In the genomic region with DNA sequence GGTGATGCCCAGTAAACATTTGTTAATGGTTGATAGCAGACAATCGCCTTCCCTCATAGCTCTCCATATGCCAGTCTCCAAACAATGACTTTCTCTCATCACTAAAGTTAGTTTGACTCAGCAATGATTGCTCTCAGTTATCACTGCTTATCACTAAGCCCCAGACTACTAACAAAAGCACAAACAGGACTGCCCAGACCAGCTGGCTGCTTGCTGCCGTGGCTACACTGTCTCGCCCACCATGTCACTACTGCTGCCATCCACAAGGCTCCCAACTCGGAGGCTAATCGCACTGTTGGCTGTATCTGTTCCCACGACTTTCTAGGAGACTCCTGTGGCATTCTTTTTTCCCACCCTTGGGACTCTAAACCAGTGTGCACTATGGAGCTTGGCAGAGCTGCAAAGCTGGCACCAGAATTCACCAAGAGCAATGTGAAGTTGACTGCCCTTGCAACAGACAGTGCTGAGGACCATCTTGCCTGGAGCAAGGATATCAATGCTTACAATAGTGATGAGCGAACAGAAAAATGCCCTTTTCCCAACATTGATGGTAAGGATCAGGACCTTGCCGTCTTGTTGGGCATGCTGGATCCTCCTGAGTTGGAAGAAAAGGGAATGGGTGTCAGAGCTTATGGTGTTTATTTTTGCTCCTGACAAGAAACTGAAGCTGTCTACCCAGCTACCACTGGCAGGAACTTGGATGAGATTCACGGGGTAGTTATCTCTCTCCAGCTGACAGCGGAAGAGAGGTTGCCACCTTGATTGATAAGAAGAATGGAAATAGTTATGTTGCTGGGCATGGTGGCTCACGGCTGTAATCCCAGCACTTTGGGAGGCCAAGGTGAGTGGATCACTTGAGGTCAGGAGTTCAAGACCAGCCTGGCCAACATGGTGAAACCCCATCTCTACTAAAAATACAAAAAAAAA, we compare ENCODE assay signal across 1 cellular context.
A peak's percentile ranks its signal among the peaks of the same experiment; 100 is the strongest.
TF ChIP-seq lines count a peak whose summit lies in the region.

No MANE protein-coding gene starts in this region.

TF ChIP-seq in K562, 482 proteins besides CTCF, POLR2A, EP300 and RAD21 (continued from another document and continues in another):
- TF ChIP-seq, protein P1, sequence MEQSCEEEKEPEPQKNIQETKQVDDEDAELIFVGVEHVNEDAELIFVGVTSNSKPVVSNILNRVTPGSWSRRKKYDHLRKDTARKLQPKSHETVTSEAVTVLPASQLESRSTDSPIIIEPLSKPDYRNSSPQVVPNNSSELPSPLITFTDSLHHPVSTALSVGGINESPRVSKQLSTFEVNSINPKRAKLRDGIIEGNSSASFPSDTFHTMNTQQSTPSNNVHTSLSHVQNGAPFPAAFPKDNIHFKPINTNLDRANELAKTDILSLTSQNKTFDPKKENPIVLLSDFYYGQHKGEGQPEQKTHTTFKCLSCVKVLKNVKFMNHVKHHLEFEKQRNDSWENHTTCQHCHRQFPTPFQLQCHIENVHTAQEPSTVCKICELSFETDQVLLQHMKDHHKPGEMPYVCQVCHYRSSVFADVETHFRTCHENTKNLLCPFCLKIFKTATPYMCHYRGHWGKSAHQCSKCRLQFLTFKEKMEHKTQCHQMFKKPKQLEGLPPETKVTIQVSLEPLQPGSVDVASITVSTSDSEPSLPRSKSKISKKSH (CRISPR knock-in tag; IDR thresholded peaks at IDR 0.05), result no peak
- TF ChIP-seq POLR2AphosphoS5 (IDR thresholded peaks at IDR 0.05; ENCODE audit: control insufficient read depth, insufficient read depth, low read depth, low read length) (no peak), ATF1 (CRISPR knock-in tag; IDR thresholded peaks at IDR 0.05) (no peak), ATF1 (tag; IDR thresholded peaks at IDR 0.05) (no peak), PRPF4 (IDR thresholded peaks at IDR 0.05; ENCODE audit: insufficient read depth, low read depth, low read length, poor library complexity, severe bottlenecking) (no peak), MBD2 (IDR thresholded peaks at IDR 0.05; ENCODE audit: borderline replicate concordance, low read depth) (0 out of 2 replicates have a peak, but pooled peaks have one; percentile 23), GATA2 (CRISPR knock-in tag; IDR thresholded peaks at IDR 0.05) (peak; percentile 14; the same call in 1 of the 2 replicates), PML (IDR thresholded peaks at IDR 0.05; ENCODE audit: low read length) (no peak), ZNF124 (CRISPR knock-in tag; IDR thresholded peaks at IDR 0.05) (no peak), ZNF12 (CRISPR knock-in tag; IDR thresholded peaks at IDR 0.05) (no peak), FUS (optimal IDR thresholded peaks at IDR 0.05; ENCODE audit: low read depth, low read length) (no peak), BRD4 (IDR thresholded peaks at IDR 0.05) (no peak), ZNF146 (CRISPR knock-in tag; IDR thresholded peaks at IDR 0.05; ENCODE audit: unreplicated experiment) (no peak), NFE2 (IDR thresholded peaks at IDR 0.05; ENCODE audit: low read depth) (peak; percentile 58; the same call in 1 of the 2 replicates), HDAC6 (IDR thresholded peaks at IDR 0.05; ENCODE audit: low read depth, low read length) (no peak), CBFA2T3 (IDR thresholded peaks at IDR 0.05) (peak; percentile 94), ASH1L (IDR thresholded peaks at IDR 0.05; ENCODE audit: borderline replicate concordance, low read depth, partially characterized antibody) (no peak), DMBX1 (CRISPR knock-in tag; IDR thresholded peaks at IDR 0.05; ENCODE audit: borderline replicate concordance) (no peak), EZH2 (IDR thresholded peaks at IDR 0.05; ENCODE audit: borderline replicate concordance, low read depth, low read length) (no peak), RBM39 (optimal IDR thresholded peaks at IDR 0.05; ENCODE audit: low read depth, low read length) (no peak), ZNF668 (CRISPR knock-in tag; IDR thresholded peaks at IDR 0.05) (no peak), ZNF232 (CRISPR knock-in tag; IDR thresholded peaks at IDR 0.05) (no peak), RBM15 (IDR thresholded peaks at IDR 0.05; ENCODE audit: insufficient read depth, low read length) (no peak), JUND (IDR thresholded peaks at IDR 0.05; ENCODE audit: borderline replicate concordance, low read depth, low read length) (peak; percentile 34; the same call in 1 of the 2 replicates), JUND (tag; IDR thresholded peaks at IDR 0.05; ENCODE audit: borderline replicate concordance, low read depth, low read length) (no peak; the same call in 2 of the 3 replicates), ZFP30 (CRISPR knock-in tag; IDR thresholded peaks at IDR 0.05; ENCODE audit: borderline replicate concordance) (no peak), MYNN (IDR thresholded peaks at IDR 0.05) (0 out of 2 replicates have a peak, but pooled peaks have one; percentile 33), MYNN (CRISPR knock-in tag; IDR thresholded peaks at IDR 0.05) (no peak), NELFE (IDR thresholded peaks at IDR 0.05; ENCODE audit: insufficient read depth, insufficient read length) (no peak), FOXJ2 (tag; IDR thresholded peaks at IDR 0.05) (no peak), ZNF217 (CRISPR knock-in tag; IDR thresholded peaks at IDR 0.05) (no peak), SMARCA4 (IDR thresholded peaks at IDR 0.05) (peak; percentile 68; the same call in 1 of the 2 replicates), MEF2A (IDR thresholded peaks at IDR 0.05; ENCODE audit: control insufficient read depth, low read depth, low read length) (no peak), KDM1A (IDR thresholded peaks at IDR 0.05) (peak; percentile 95 to 96), FOXA1 (IDR thresholded peaks at IDR 0.05; ENCODE audit: borderline replicate concordance) (no peak), TAF7 (tag; IDR thresholded peaks at IDR 0.05) (no peak), ATF7 (IDR thresholded peaks at IDR 0.05) (no peak), PPARD (CRISPR knock-in tag; IDR thresholded peaks at IDR 0.05) (no peak), CREBBP (IDR thresholded peaks at IDR 0.05; ENCODE audit: low read depth, low read length) (no peak), THRAP3 (IDR thresholded peaks at IDR 0.05; ENCODE audit: borderline replicate concordance) (no peak), TAL1 (IDR thresholded peaks at IDR 0.05) (peak; percentile 83), ESRRA (IDR thresholded peaks at IDR 0.05; ENCODE audit: borderline replicate concordance, low read depth) (no peak), TEAD4 (IDR thresholded peaks at IDR 0.05; ENCODE audit: low read length) (peak; percentile 78), TEAD4 (CRISPR knock-in tag; IDR thresholded peaks at IDR 0.05; ENCODE audit: borderline replicate concordance) (no peak), TCF7L2 (IDR thresholded peaks at IDR 0.05; ENCODE audit: low read depth, low read length) (no peak), KLF16 (IDR thresholded peaks at IDR 0.05) (peak; percentile 63; the same call in 1 of the 2 replicates), SETDB1 (IDR thresholded peaks at IDR 0.05; ENCODE audit: low read length) (no peak)
- TF ChIP-seq, protein P2, sequence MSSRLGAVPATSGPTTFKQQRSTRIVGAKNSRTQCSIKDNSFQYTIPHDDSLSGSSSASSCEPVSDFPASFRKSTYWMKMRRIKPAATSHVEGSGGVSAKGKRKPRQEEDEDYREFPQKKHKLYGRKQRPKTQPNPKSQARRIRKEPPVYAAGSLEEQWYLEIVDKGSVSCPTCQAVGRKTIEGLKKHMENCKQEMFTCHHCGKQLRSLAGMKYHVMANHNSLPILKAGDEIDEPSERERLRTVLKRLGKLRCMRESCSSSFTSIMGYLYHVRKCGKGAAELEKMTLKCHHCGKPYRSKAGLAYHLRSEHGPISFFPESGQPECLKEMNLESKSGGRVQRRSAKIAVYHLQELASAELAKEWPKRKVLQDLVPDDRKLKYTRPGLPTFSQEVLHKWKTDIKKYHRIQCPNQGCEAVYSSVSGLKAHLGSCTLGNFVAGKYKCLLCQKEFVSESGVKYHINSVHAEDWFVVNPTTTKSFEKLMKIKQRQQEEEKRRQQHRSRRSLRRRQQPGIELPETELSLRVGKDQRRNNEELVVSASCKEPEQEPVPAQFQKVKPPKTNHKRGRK (tag; IDR thresholded peaks at IDR 0.05), result no peak
- TF ChIP-seq, protein P3, sequence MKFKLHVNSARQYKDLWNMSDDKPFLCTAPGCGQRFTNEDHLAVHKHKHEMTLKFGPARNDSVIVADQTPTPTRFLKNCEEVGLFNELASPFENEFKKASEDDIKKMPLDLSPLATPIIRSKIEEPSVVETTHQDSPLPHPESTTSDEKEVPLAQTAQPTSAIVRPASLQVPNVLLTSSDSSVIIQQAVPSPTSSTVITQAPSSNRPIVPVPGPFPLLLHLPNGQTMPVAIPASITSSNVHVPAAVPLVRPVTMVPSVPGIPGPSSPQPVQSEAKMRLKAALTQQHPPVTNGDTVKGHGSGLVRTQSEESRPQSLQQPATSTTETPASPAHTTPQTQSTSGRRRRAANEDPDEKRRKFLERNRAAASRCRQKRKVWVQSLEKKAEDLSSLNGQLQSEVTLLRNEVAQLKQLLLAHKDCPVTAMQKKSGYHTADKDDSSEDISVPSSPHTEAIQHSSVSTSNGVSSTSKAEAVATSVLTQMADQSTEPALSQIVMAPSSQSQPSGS (CRISPR knock-in tag; IDR thresholded peaks at IDR 0.05), result no peak
- TF ChIP-seq, protein P4, sequence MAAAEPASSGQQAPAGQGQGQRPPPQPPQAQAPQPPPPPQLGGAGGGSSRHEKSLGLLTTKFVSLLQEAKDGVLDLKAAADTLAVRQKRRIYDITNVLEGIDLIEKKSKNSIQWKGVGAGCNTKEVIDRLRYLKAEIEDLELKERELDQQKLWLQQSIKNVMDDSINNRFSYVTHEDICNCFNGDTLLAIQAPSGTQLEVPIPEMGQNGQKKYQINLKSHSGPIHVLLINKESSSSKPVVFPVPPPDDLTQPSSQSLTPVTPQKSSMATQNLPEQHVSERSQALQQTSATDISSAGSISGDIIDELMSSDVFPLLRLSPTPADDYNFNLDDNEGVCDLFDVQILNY (CRISPR knock-in tag; IDR thresholded peaks at IDR 0.05), result no peak
- TF ChIP-seq, protein P5, sequence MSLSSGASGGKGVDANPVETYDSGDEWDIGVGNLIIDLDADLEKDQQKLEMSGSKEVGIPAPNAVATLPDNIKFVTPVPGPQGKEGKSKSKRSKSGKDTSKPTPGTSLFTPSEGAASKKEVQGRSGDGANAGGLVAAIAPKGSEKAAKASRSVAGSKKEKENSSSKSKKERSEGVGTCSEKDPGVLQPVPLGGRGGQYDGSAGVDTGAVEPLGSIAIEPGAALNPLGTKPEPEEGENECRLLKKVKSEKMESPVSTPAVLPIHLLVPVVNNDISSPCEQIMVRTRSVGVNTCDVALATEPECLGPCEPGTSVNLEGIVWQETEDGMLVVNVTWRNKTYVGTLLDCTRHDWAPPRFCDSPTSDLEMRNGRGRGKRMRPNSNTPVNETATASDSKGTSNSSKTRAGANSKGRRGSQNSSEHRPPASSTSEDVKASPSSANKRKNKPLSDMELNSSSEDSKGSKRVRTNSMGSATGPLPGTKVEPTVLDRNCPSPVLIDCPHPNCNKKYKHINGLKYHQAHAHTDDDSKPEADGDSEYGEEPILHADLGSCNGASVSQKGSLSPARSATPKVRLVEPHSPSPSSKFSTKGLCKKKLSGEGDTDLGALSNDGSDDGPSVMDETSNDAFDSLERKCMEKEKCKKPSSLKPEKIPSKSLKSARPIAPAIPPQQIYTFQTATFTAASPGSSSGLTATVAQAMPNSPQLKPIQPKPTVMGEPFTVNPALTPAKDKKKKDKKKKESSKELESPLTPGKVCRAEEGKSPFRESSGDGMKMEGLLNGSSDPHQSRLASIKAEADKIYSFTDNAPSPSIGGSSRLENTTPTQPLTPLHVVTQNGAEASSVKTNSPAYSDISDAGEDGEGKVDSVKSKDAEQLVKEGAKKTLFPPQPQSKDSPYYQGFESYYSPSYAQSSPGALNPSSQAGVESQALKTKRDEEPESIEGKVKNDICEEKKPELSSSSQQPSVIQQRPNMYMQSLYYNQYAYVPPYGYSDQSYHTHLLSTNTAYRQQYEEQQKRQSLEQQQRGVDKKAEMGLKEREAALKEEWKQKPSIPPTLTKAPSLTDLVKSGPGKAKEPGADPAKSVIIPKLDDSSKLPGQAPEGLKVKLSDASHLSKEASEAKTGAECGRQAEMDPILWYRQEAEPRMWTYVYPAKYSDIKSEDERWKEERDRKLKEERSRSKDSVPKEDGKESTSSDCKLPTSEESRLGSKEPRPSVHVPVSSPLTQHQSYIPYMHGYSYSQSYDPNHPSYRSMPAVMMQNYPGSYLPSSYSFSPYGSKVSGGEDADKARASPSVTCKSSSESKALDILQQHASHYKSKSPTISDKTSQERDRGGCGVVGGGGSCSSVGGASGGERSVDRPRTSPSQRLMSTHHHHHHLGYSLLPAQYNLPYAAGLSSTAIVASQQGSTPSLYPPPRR (CRISPR knock-in tag; IDR thresholded peaks at IDR 0.05; ENCODE audit: borderline replicate concordance), result no peak
- TF ChIP-seq, protein P6, sequence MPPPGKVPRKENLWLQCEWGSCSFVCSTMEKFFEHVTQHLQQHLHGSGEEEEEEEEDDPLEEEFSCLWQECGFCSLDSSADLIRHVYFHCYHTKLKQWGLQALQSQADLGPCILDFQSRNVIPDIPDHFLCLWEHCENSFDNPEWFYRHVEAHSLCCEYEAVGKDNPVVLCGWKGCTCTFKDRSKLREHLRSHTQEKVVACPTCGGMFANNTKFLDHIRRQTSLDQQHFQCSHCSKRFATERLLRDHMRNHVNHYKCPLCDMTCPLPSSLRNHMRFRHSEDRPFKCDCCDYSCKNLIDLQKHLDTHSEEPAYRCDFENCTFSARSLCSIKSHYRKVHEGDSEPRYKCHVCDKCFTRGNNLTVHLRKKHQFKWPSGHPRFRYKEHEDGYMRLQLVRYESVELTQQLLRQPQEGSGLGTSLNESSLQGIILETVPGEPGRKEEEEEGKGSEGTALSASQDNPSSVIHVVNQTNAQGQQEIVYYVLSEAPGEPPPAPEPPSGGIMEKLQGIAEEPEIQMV (tag; conservative IDR thresholded peaks at IDR 0.05; ENCODE audit: low read depth), result no peak
- TF ChIP-seq, protein P7, sequence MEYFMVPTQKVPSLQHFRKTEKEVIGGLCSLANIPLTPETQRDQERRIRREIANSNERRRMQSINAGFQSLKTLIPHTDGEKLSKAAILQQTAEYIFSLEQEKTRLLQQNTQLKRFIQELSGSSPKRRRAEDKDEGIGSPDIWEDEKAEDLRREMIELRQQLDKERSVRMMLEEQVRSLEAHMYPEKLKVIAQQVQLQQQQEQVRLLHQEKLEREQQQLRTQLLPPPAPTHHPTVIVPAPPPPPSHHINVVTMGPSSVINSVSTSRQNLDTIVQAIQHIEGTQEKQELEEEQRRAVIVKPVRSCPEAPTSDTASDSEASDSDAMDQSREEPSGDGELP (CRISPR knock-in tag; IDR thresholded peaks at IDR 0.05; ENCODE audit: borderline replicate concordance), result peak; percentile 94
- TF ChIP-seq, protein P8, sequence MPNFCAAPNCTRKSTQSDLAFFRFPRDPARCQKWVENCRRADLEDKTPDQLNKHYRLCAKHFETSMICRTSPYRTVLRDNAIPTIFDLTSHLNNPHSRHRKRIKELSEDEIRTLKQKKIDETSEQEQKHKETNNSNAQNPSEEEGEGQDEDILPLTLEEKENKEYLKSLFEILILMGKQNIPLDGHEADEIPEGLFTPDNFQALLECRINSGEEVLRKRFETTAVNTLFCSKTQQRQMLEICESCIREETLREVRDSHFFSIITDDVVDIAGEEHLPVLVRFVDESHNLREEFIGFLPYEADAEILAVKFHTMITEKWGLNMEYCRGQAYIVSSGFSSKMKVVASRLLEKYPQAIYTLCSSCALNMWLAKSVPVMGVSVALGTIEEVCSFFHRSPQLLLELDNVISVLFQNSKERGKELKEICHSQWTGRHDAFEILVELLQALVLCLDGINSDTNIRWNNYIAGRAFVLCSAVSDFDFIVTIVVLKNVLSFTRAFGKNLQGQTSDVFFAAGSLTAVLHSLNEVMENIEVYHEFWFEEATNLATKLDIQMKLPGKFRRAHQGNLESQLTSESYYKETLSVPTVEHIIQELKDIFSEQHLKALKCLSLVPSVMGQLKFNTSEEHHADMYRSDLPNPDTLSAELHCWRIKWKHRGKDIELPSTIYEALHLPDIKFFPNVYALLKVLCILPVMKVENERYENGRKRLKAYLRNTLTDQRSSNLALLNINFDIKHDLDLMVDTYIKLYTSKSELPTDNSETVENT (CRISPR knock-in tag; IDR thresholded peaks at IDR 0.05), result no peak
